In the genomic region with DNA sequence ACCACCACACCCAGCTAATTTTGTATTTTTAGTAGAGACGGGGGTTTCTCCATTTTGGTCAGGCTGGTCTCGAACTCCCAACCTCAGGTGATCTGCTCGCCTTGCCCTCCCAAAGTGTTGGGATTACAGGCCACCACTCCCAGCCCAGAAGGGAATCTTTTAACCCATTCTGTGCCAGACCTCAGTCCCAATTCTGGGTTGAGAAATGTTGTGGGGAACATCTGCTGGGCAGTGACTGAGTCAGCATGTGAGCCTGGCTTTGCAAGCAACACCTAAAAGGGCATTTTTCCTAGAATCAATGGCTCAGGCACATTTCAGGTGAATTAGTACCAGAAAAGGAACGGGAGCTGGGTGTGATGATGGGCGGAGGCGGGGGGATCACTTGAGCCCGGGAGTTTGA, we compare ENCODE assay signal across 23 cellular contexts. TPM values are rescaled to one million over a fixed set of nuclear protein-coding genes. Genes with fewer than 3 reads are reported as not detected.
DNase-seq lines count a peak whose midpoint lies in the region; ATAC-seq and TF ChIP-seq lines count a peak whose summit lies in the region.
"Had no signal": no experiment of that assay in that cellular context is flagged by ENCODE, and none has a peak within 500 bp of the region (broad histone marks: within the 10 kb centered on the region; RNA-seq: fewer than 3 reads in every experiment).

No MANE protein-coding gene starts in this region.

- H3K9me3 Mint-ChIP-seq in MCF 10A (ENCODE audit: unreplicated experiment): no peaks in the 10 kb centered on the region
- H3K9me3 Mint-ChIP-seq in effector memory CD8-positive, alpha-beta T cell: no peaks in the 10 kb centered on the region
- H3K9me3 Mint-ChIP-seq: CD4-positive, alpha-beta T cell; GM23338; H9 had no signal

- WGBS in mammary epithelial cell (ENCODE audit: low coverage, missing lambda C conversion rate): 61% methylated on average over 7 of the region's 7 CpGs
- WGBS in stomach, 5 donors: 77 to 87% (median 83%) methylated on average over 7 of the region's 7 CpGs

- CTCF ChIA-PET in mammary epithelial cell (lab: Charles Lee; ENCODE audit: low non-redundant PET) (no interaction called here), MCF 10A (lab: Yijun Ruan, JAX) (interaction anchor here (0.7 to 14.4 kb wide), 13 partner anchors 8 to 221 kb away, joined by 3 to 288 read pairs (median 20); partner anchors contain the start of genes DNAJC22, MCRS1 and PRPH)

- intact Hi-C loops in mammary epithelial cell (cut with micrococcal nuclease) (no loop called here), MCF 10A (cut with micrococcal nuclease) (loop anchor here (5.0 kb wide), 1 partner anchor 208 kb away; the partner anchor contains the start of gene MCRS1), stomach (cut with DNase I; ENCODE audit: low total_unique reads) (loop anchor here (5.0 kb wide), 1 partner anchor 158 kb away; no protein-coding TSS in a partner anchor)

- H3K27me3 ChIP-seq in mammary epithelial cell (ENCODE audit: insufficient read depth, low read length) (no peaks in the 10 kb centered on the region), RWPE2 (ENCODE audit: insufficient read depth, poor library complexity, severe bottlenecking) (no peaks in the 10 kb centered on the region), stomach (peaks cover 0 to 10% (median 0%) of the 10 kb centered on the region in 3 donors)
- H3K27me3 ChIP-seq: BLaER1 treated with 17β-estradiol and CSF1 and Interleukin-3, amounts not matched to agents 10 nM and 100 nM; MG63; SJSA1 had no signal

- no peaks in the 10 kb centered on the region for H3K36me3 ChIP-seq in mammary epithelial cell (ENCODE audit: insufficient read depth, low read length)
- H3K36me3 ChIP-seq in RWPE2 (ENCODE audit: low read depth): no peaks in the 10 kb centered on the region
- no peaks in the 10 kb centered on the region for H3K36me3 ChIP-seq in stomach
- H3K36me3 ChIP-seq: BLaER1 treated with 17β-estradiol and CSF1 and Interleukin-3, amounts not matched to agents 10 nM and 100 nM; MG63; SJSA1 had no signal

- dilution Hi-C loops in mammary epithelial cell (cut with HindIII; ENCODE audit: low sequenced_read_pairs): loop anchor here (5.0 kb wide), 1 partner anchor 153 kb away; no protein-coding TSS in a partner anchor

- H3K79me2 ChIP-seq in mammary epithelial cell (ENCODE audit: insufficient read depth, low read length): no peaks in the 10 kb centered on the region

- no peak overlapping the region for H3K9ac ChIP-seq in mammary epithelial cell (ENCODE audit: insufficient read depth, low read length)
- H3K9ac ChIP-seq: BLaER1 treated with 17β-estradiol and CSF1 and Interleukin-3, amounts not matched to agents 10 nM and 100 nM had no signal

- no peak overlapping the region for H2AFZ ChIP-seq in mammary epithelial cell (ENCODE audit: low read depth, low read length)
- H2AFZ ChIP-seq: GM23338 had no signal

- H3K4me2 ChIP-seq in mammary epithelial cell (ENCODE audit: insufficient read depth, low read depth, low read length): no peak overlapping the region
- H3K4me2 ChIP-seq: BLaER1 treated with 17β-estradiol and CSF1 and Interleukin-3, amounts not matched to agents 10 nM and 100 nM; GM23338 had no signal

- H3K4me1 ChIP-seq in mammary epithelial cell (ENCODE audit: insufficient read depth, low read length): peaks cover 25% of the 10 kb centered on the region
- H3K4me1 ChIP-seq in RWPE2 (ENCODE audit: insufficient read depth, poor library complexity, severe bottlenecking): peaks cover 29% of the 10 kb centered on the region
- peaks cover 0 to 6% (median 5%) of the 10 kb centered on the region in 4 donors for H3K4me1 ChIP-seq in stomach

- H3K4me3 ChIP-seq in mammary epithelial cell (replicated peaks in 1 of 3; ENCODE audit: insufficient read depth in 1 of 3, low read depth in 2 of 3, low read length in 3 of 3): no peak overlapping the region
- no peak overlapping the region for H3K4me3 ChIP-seq in RWPE2 (ENCODE audit: severe bottlenecking)
- H3K4me3 ChIP-seq in stomach: no peak overlapping the region
- H3K4me3 ChIP-seq: BLaER1 treated with 17β-estradiol and CSF1 and Interleukin-3, amounts not matched to agents 10 nM and 100 nM; GM23338; K562; MG63; SJSA1 had no signal

- H3K4me1 Mint-ChIP-seq in MCF 10A (ENCODE audit: insufficient read depth, unreplicated experiment): peaks cover 25% of the 10 kb centered on the region
- peaks cover 4 to 6% of the 10 kb centered on the region in 2 donors for H3K4me1 Mint-ChIP-seq in effector memory CD8-positive, alpha-beta T cell (ENCODE audit: low read depth in 2 of 2)

- DNase-seq in mammary epithelial cell (peak; percentile 45), MCF 10A (ENCODE audit: unreplicated experiment) (no peak), RWPE2 (ENCODE audit: low spot score) (no peak), left lobe of liver (ENCODE audit: low spot score) (peak; percentile 22), stomach (peak; percentile 7)
- DNase-seq in effector memory CD8-positive, alpha-beta T cell: no peak
- no peak for DNase-seq in stimulated activated CD4-positive, alpha-beta T cell treated with anti-CD3 and anti-CD28 coated beads, Interleukin-12 subunit alpha, Interleukin-12 subunit beta, amount 100 ng/mL, for 4 hours
- DNase-seq: AML-193; CD4-positive, alpha-beta T cell; H9; MG63; NCI-H1694; NCI-H2081; NCI-H345; NCI-H510A treated with DMSO at 0.1 percent for 48 hours; NCI-H774; PC-3; Right ventricle myocardium superior had no signal

- ATAC-seq in RWPE2 (ENCODE audit: low read depth) (peak; percentile 23; the same call in 1 of the 3 replicates), left lobe of liver (no peak)
- ATAC-seq in effector memory CD8-positive, alpha-beta T cell (replicated peaks): no peak
- ATAC-seq: PC-3 had no signal

- H3K9me3 ChIP-seq in mammary epithelial cell (replicated peaks; ENCODE audit: insufficient read depth, low read length) (no peaks in the 10 kb centered on the region), RWPE2 (ENCODE audit: severe bottlenecking) (no peaks in the 10 kb centered on the region), stomach (no peaks in the 10 kb centered on the region)
- H3K9me3 ChIP-seq: BLaER1 treated with 17β-estradiol and CSF1 and Interleukin-3, amounts not matched to agents 10 nM and 100 nM; MG63; SJSA1 had no signal

- no peaks in the 10 kb centered on the region for H4K20me1 ChIP-seq in mammary epithelial cell (ENCODE audit: insufficient read depth, low read length)
- H4K20me1 ChIP-seq: BLaER1 treated with 17β-estradiol and CSF1 and Interleukin-3, amounts not matched to agents 10 nM and 100 nM had no signal

- H3K27ac ChIP-seq in mammary epithelial cell (ENCODE audit: insufficient read depth, low read depth, low read length) (no peak overlapping the region), RWPE2 (ENCODE audit: poor library complexity, severe bottlenecking) (no peak overlapping the region), stomach (no peak overlapping the region)
- H3K27ac ChIP-seq: BLaER1 treated with 17β-estradiol and CSF1 and Interleukin-3, amounts not matched to agents 10 nM and 100 nM; SJSA1 had no signal

- H3K4me3 Mint-ChIP-seq in MCF 10A (ENCODE audit: unreplicated experiment): no peak overlapping the region
- no peak overlapping the region for H3K4me3 Mint-ChIP-seq in effector memory CD8-positive, alpha-beta T cell
- H3K4me3 Mint-ChIP-seq: CD4-positive, alpha-beta T cell; GM23338; H9 had no signal

- no peaks in the 10 kb centered on the region for H3K27me3 Mint-ChIP-seq in MCF 10A (ENCODE audit: insufficient read depth, unreplicated experiment)
- H3K27me3 Mint-ChIP-seq in effector memory CD8-positive, alpha-beta T cell: peaks cover 23 to 46% of the 10 kb centered on the region in 2 donors

- POLR2A ChIA-PET in MCF 10A (lab: Yijun Ruan, JAX): interaction anchor here (0.6 to 4.3 kb wide), 4 partner anchors 10 to 219 kb away, joined by 6 to 45 read pairs (median 11); no protein-coding TSS in a partner anchor

- BruUV-seq in mammary epithelial cell (replicated peaks; lab: Mats Ljungman, UMichigan): no TSS peak
- BruUV-seq in MCF 10A (replicated peaks; lab: Mats Ljungman, UMichigan): no TSS peak

- no peaks in the 10 kb centered on the region for H3K36me3 Mint-ChIP-seq in MCF 10A (ENCODE audit: insufficient read depth, unreplicated experiment)
- H3K36me3 Mint-ChIP-seq in effector memory CD8-positive, alpha-beta T cell (ENCODE audit: insufficient read depth): peaks cover 4% of the 10 kb centered on the region

- no peak overlapping the region for H3K27ac Mint-ChIP-seq in MCF 10A (ENCODE audit: low read depth, unreplicated experiment)
- H3K27ac Mint-ChIP-seq in effector memory CD8-positive, alpha-beta T cell: no peak overlapping the region
- H3K27ac Mint-ChIP-seq: CD4-positive, alpha-beta T cell; GM23338; H9 had no signal

- in situ Hi-C loops in mammary epithelial cell (cut with MboI; ENCODE audit: low sequenced_read_pairs in 2 of 2): loop anchor here (5.0 kb wide), 1 partner anchor 148 kb away; no protein-coding TSS in a partner anchor

- TF ChIP-seq CTCF in mammary epithelial cell (conservative IDR thresholded peaks at IDR 0.05 in 1 of 2, IDR thresholded peaks at IDR 0.05 in 1 of 2; ENCODE audit: extremely low read depth in 1 of 2, insufficient read depth in 1 of 2, low read depth in 1 of 2, low read length in 2 of 2) (no peak), MCF 10A (IDR thresholded peaks at IDR 0.05; ENCODE audit: unreplicated experiment) (no peak), RWPE2 (IDR thresholded peaks at IDR 0.05; ENCODE audit: poor library complexity, severe bottlenecking) (no peak), stomach (IDR thresholded peaks at IDR 0.05) (no peak)

- TF ChIP-seq EP300 in stomach (IDR thresholded peaks at IDR 0.05): no peak

- TF ChIP-seq POLR2A in stomach (IDR thresholded peaks at IDR 0.05): no peak

RNA-seq across cellular contexts. Expression of gene SPATS2, which starts 7.6 kb away (rescaled TPM):
- total RNA-seq in mammary epithelial cell (10 to 100 TPM; 22.3 to 51.2 TPM), MCF 10A (2022) (21.0 and 26.0 TPM in 2 replicates), left lobe of liver (5.9 TPM), stomach (100 to 1,000 TPM in 1 of 5 donors, 10 to 100 TPM in 4; 14.8 to 194 (median 24.8) TPM)
- polyA plus RNA-seq in mammary epithelial cell (35.2 TPM), stomach (10 to 100 TPM in 2 of 3 donors, 1 to 10 TPM in 1; 8.0 to 15.9 (median 14.4) TPM)
- polyA minus RNA-seq in mammary epithelial cell: 88.5 TPM

RNA-seq across cellular contexts. Expression of gene DNAJC22, which starts 13.0 kb away (rescaled TPM):
- total RNA-seq in mammary epithelial cell (under 1 TPM; 0.14 to 0.17 TPM), MCF 10A (2022) (0.25 and 0.33 TPM in 2 replicates), left lobe of liver (42.3 TPM), stomach (10 to 100 TPM in 2 of 5 donors, 1 to 10 TPM in 2, not detected in 1; 3.1 to 54.7 (median 13.9) TPM)
- polyA plus RNA-seq in mammary epithelial cell (0.03 TPM), stomach (1 to 10 TPM; 1.5 to 1.6 (median 1.5) TPM)
- polyA minus RNA-seq in mammary epithelial cell: not detected
- total RNA-seq: CD4-positive, alpha-beta T cell had no signal
- polyA plus RNA-seq: GM23338 had no signal

RNA-seq across cellular contexts. Expression of gene C1QL4, which starts 22.7 kb away (rescaled TPM):
- total RNA-seq in mammary epithelial cell: under 1 TPM in 1 of 2 donors, not detected in 1; 0.24 TPM
- polyA plus RNA-seq in mammary epithelial cell: 0.03 TPM
- polyA minus RNA-seq in mammary epithelial cell: not detected
- 0.20 TPM in 1 of 2 replicates, not detected in the other for total RNA-seq in MCF 10A (2022)
- total RNA-seq in left lobe of liver: not detected
- not detected for total RNA-seq in stomach
- polyA plus RNA-seq in stomach: not detected
- total RNA-seq: CD4-positive, alpha-beta T cell; GM23338; Right ventricle myocardium superior had no signal
- polyA plus RNA-seq: AG04450, GM23338 had no signal

RNA-seq across cellular contexts. Expression of gene TROAP, which starts 36.6 kb away (rescaled TPM):
- total RNA-seq in mammary epithelial cell (10 to 100 TPM in 1 of 2 donors, under 1 TPM in 1; 0.33 to 34.2 TPM), MCF 10A (2022) (30.8 and 41.9 TPM in 2 replicates), left lobe of liver (0.48 TPM), stomach (10 to 100 TPM in 2 of 5 donors, 1 to 10 TPM in 3; 1.4 to 54.2 (median 8.5) TPM)
- polyA plus RNA-seq in mammary epithelial cell (23.0 TPM), stomach (10 to 100 TPM in 1 of 3 donors, 1 to 10 TPM in 2; 3.2 to 15.7 (median 8.9) TPM)
- 30.6 TPM for polyA minus RNA-seq in mammary epithelial cell

Comparison
In these comparisons a context has a peak if more than half of its experiments do, and no peak if none do; other contexts are left out.
1. DNase-seq: peak in mammary epithelial cell (single experiment), left lobe of liver (single experiment) and stomach (single experiment); none in MCF 10A (single experiment), RWPE2 (single experiment), effector memory CD8-positive, alpha-beta T cell (0 of 3) and stimulated activated CD4-positive, alpha-beta T cell treated with anti-CD3 and anti-CD28 coated beads, Interleukin-12 subunit alpha, Interleukin-12 subunit beta, amount 100 ng/mL, for 4 hours (single experiment).